Comparison of ENCODE assay signal across 9 cellular contexts in genomic region chr19:45514376-45515051, GRCh38. TPM values are rescaled to one million over a fixed set of nuclear protein-coding genes. Genes with fewer than 3 reads are reported as not detected.
DNase-seq lines count a peak whose midpoint lies in the region; ATAC-seq and TF ChIP-seq lines count a peak whose summit lies in the region.
"Had no signal": no experiment of that assay in that cellular context is flagged by ENCODE, and none has a peak within 500 bp of the region (broad histone marks: within the 10 kb centered on the region; RNA-seq: fewer than 3 reads in every experiment).

No MANE protein-coding gene starts in this region.

- H3K79me2 ChIP-seq in SU-DHL-6 (ENCODE audit: insufficient read depth, low read length) = peaks cover 30% of the 10 kb centered on the region; the same call in 1 of the 2 replicates

- H2AFZ ChIP-seq in SU-DHL-6 (ENCODE audit: low read depth, low read length, severe bottlenecking) = no peak overlapping the region

- ATAC-seq in heart right ventricle = peak in 6 of 8 donors; percentile 25 to 47 (median 31)
- no peak for ATAC-seq in GM18909 (IDR thresholded peaks at IDR 0.05; ENCODE audit: poor library complexity, unreplicated experiment)
- no peak for ATAC-seq in GM21723 (IDR thresholded peaks at IDR 0.05; ENCODE audit: unreplicated experiment)

- H3K27ac ChIP-seq in SU-DHL-6 (ENCODE audit: low read depth, low read length) = peak overlapping the region; percentile 79
- H3K27ac ChIP-seq in heart right ventricle = peak overlapping the region in 9 of 10 donors; percentile 54 to 98 (median 73)
- H3K27ac ChIP-seq in skin epidermis = peak overlapping the region in 19 of 21 experiments; percentile 23 to 88 (median 68)

- peak overlapping the region; percentile 34 for H3K4me2 ChIP-seq in SU-DHL-6 (ENCODE audit: low read depth, low read length, poor library complexity, severe bottlenecking)

- 55 to 67% methylated on average over 13 of the region's 13 CpGs for WGBS in heart right ventricle, 2 donors

- H4K20me1 ChIP-seq in SU-DHL-6 (ENCODE audit: low read depth, low read length) = no peaks in the 10 kb centered on the region

- H3K36me3 ChIP-seq in H7 (replicated peaks; ENCODE audit: control insufficient read depth, insufficient read depth, low read length) (peaks cover 16% of the 10 kb centered on the region), SU-DHL-6 (ENCODE audit: low read length) (no peaks in the 10 kb centered on the region), heart right ventricle (peaks cover 0 to 54% (median 18%) of the 10 kb centered on the region in 9 donors)

- H3K9me2 ChIP-seq in SU-DHL-6 (replicated peaks; ENCODE audit: insufficient read depth, low read length) = no peaks in the 10 kb centered on the region

- peak; percentile 35 for DNase-seq in H7
- DNase-seq in heart right ventricle = no peak
- no peak for DNase-seq in activated effector memory CD4-positive, alpha-beta T cell treated with anti-CD3 and anti-CD28 coated beads, Interleukin-2, amount 50 U/mL, for 16 hours
- DNase-seq in midbrain (lab: John Stamatoyannopoulos, UW) = no peak
- DNase-seq: NCI-H2227 treated with DMSO at 0.1 percent for 48 hours had no signal

- intact Hi-C loops in heart right ventricle (cut with DNase I) = no loop called here

- H3K27me3 ChIP-seq in H7 (ENCODE audit: control insufficient read depth, insufficient read depth, low read length) (no peaks in the 10 kb centered on the region), SU-DHL-6 (ENCODE audit: low read length) (no peaks in the 10 kb centered on the region), heart right ventricle (no peaks in the 10 kb centered on the region)

- peaks cover 9 to 78% (median 56%) of the 10 kb centered on the region in 9 donors for H3K4me1 ChIP-seq in heart right ventricle

- peak overlapping the region; percentile 1; the same call in 1 of the 2 replicates for H3K9ac ChIP-seq in SU-DHL-6 (ENCODE audit: low read length)

- no peak overlapping the region for H3K4me3 ChIP-seq in H7 (ENCODE audit: insufficient read depth, low read depth, low read length)
- no peak overlapping the region for H3K4me3 ChIP-seq in SU-DHL-6 (ENCODE audit: insufficient read depth, low read length, poor library complexity, severe bottlenecking)
- H3K4me3 ChIP-seq in heart right ventricle = peak overlapping the region in 3 of 10 donors; percentile 9 to 35 (median 24)
- H3K4me3 ChIP-seq in skin epidermis = no peak overlapping the region

- H3F3A ChIP-seq in SU-DHL-6 (ENCODE audit: insufficient read depth) = peaks cover 16% of the 10 kb centered on the region

- H3K9me3 ChIP-seq in SU-DHL-6 (ENCODE audit: insufficient read depth, low read length) (no peaks in the 10 kb centered on the region), heart right ventricle (no peaks in the 10 kb centered on the region)

- TF ChIP-seq CTCF in SU-DHL-6 (IDR thresholded peaks at IDR 0.05; ENCODE audit: insufficient read depth, low read length, poor library complexity, severe bottlenecking) (no peak), heart right ventricle (IDR thresholded peaks at IDR 0.05) (no peak)

RNA-seq across cellular contexts. Expression of gene VASP, which starts 7.2 kb away (rescaled TPM):
- total RNA-seq in H7 (2014; rRNA removed; shearing (Covaris generic)) = 103 and 130 TPM in 2 replicates
- 10 to 100 TPM; 24.9 to 78.6 (median 42.3) TPM for total RNA-seq in heart right ventricle
- 10 to 100 TPM; 62.3 to 70.0 TPM for polyA plus RNA-seq in heart right ventricle

RNA-seq across cellular contexts. Expression of gene PPM1N, which starts 16.3 kb away (rescaled TPM):
- 4.0 and 9.2 TPM in 2 replicates for total RNA-seq in H7 (2014; rRNA removed; shearing (Covaris generic))
- total RNA-seq in heart right ventricle = 1 to 10 TPM in 1 of 10 donors, under 1 TPM in 4, not detected in 5; 0.32 to 3.6 (median 0.57) TPM
- polyA plus RNA-seq in heart right ventricle = under 1 TPM; 0.51 to 0.68 TPM

RNA-seq across cellular contexts. Expression of gene RTN2, which starts 17.7 kb away (rescaled TPM):
- 16.3 and 17.5 TPM in 2 replicates for total RNA-seq in H7 (2014; rRNA removed; shearing (Covaris generic))
- total RNA-seq in heart right ventricle = 10 to 100 TPM; 15.9 to 33.7 (median 21.8) TPM
- polyA plus RNA-seq in heart right ventricle = 10 to 100 TPM; 11.1 to 13.3 TPM

RNA-seq across cellular contexts. Expression of gene FOSB, which starts 46.7 kb away (rescaled TPM):
- 1.6 and 10.3 TPM in 2 replicates for total RNA-seq in H7 (2014; rRNA removed; shearing (Covaris generic))
- 10 to 100 TPM in 2 of 10 donors, 1 to 10 TPM in 7, under 1 TPM in 1; 0.39 to 54.5 (median 4.9) TPM for total RNA-seq in heart right ventricle
- polyA plus RNA-seq in heart right ventricle = 1 to 10 TPM; 2.1 to 5.5 TPM

Comparison
In these comparisons a context has a peak if more than half of its experiments do, and no peak if none do; other contexts are left out.
1. ATAC-seq: peak in heart right ventricle (6 of 8); none in GM18909 (single experiment) and GM21723 (single experiment).
2. Peak in every context shown above with its lines, with median percentiles within 50 percentile points of each other: H3K27ac ChIP-seq.